Comparison of ENCODE assay signal across 9 cellular contexts in the genomic region with DNA sequence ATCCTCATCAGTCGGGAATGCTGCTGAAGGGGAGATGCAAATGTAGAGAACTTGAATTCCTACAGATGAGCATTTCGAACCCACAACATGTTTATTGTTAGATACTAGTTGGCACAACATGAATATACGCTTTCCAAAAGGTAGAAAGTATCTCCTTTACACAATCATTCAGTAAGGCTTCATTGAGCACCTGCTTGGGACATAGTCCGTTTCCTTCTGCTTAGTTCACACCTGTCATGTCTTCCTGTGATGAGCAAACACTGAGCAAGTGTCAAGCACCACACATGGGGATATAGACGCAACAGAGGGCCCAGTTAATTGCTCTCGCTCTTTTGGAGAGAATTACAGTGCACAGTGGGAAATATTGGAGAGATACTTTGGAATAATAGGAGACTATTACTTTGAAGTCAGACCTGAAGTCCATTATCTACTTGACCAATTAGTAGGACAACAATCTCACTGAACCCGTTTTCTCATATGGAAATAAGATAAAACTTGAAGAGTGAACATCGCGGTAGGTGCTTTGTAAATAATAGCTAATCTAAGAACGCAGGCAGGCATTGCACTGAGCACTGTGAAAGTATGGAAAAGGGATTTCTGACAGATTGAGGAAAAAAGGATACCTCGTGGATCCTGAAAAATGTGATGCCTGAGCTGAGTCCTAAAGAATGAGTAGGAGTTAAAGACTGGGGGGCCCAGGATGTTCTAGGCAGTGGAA. TPM values are rescaled to one million over a fixed set of nuclear protein-coding genes. Genes with fewer than 3 reads are reported as not detected.
DNase-seq lines count a peak whose midpoint lies in the region; ATAC-seq and TF ChIP-seq lines count a peak whose summit lies in the region.
"Had no signal": no experiment of that assay in that cellular context is flagged by ENCODE, and none has a peak within 500 bp of the region (broad histone marks: within the 10 kb centered on the region; RNA-seq: fewer than 3 reads in every experiment).

No MANE protein-coding gene starts in this region.

- POLR2A ChIA-PET in A673 (lab: Charles Lee; ENCODE audit: low non-redundant PET) = no interaction called here

- no peak overlapping the region for H3K27ac Mint-ChIP-seq in activated T-helper 2 cell treated with anti-CD3 and anti-CD28 coated beads, Interferon-gamma antibody, Interleukin-2, Interleukin-4, amounts not matched to agents 10 μg/mL and 5 μg/mL and 100 μg/mL, durations not matched to agents 14 hours and 24 hours and 36 hours

- 69 to 72% methylated on average over 11 of the region's 11 CpGs for WGBS in thyroid gland, 2 donors

- H3K36me3 ChIP-seq in A673 (ENCODE audit: insufficient read depth, low read length, poor library complexity, severe bottlenecking) (peaks cover 1% of the 10 kb centered on the region), ascending aorta (peaks cover 5 to 7% of the 10 kb centered on the region in 2 donors), lower lobe of right lung (peaks cover 8% of the 10 kb centered on the region), thyroid gland (peaks cover 0 to 2% of the 10 kb centered on the region in 2 donors)

- H3K4me3 ChIP-seq in A673 (ENCODE audit: low read depth, low read length, poor library complexity, severe bottlenecking) (peak overlapping the region; percentile 79), HFF-Myc (replicated peaks; ENCODE audit: low read depth, low read length) (peak overlapping the region; percentile 97), ascending aorta (peak overlapping the region; percentile 83 to 93), lower lobe of right lung (peak overlapping the region; percentile 90), thyroid gland (replicated peaks in 1 of 3) (peak overlapping the region in 1 of 3 donors; percentile 75)

- H3K4me1 ChIP-seq in A673 (ENCODE audit: insufficient read depth, low read length, poor library complexity, severe bottlenecking) (peaks cover 15% of the 10 kb centered on the region), ascending aorta (peaks cover 7 to 33% of the 10 kb centered on the region in 2 donors), lower lobe of right lung (peaks cover 30% of the 10 kb centered on the region), thyroid gland (peaks cover 18 to 22% of the 10 kb centered on the region in 2 donors)

- no peaks in the 10 kb centered on the region for H3K27me3 Mint-ChIP-seq in activated T-helper 2 cell treated with anti-CD3 and anti-CD28 coated beads, Interferon-gamma antibody, Interleukin-2, Interleukin-4, amounts not matched to agents 10 μg/mL and 5 μg/mL and 100 μg/mL, durations not matched to agents 14 hours and 24 hours and 36 hours (ENCODE audit: low read depth)
- H3K27me3 Mint-ChIP-seq: activated B cell treated with CpG ODN at 0.5 μM for 24 hours had no signal

- ATAC-seq in lower lobe of right lung (no peak), GM21723 (IDR thresholded peaks at IDR 0.05; ENCODE audit: unreplicated experiment) (no peak)

- intact Hi-C loops in A673 (cut with micrococcal nuclease; ENCODE audit: unreplicated experiment) = loop anchor here (5.0 kb wide), 1 partner anchor 282 kb away; no protein-coding TSS in a partner anchor
- intact Hi-C loops in ascending aorta (cut with DNase I) = loop anchor here (5.0 to 10.0 kb wide), 2 partner anchors 217 to 420 kb away; a partner anchor contains a TSS
- intact Hi-C loops in lower lobe of right lung (cut with DNase I) = no loop called here
- intact Hi-C loops in thyroid gland (cut with DNase I) = loop anchor here (10.0 kb wide), 1 partner anchor 50 kb away; a partner anchor contains a TSS
- intact Hi-C loops in activated T-helper 2 cell treated with anti-CD3 and anti-CD28 coated beads, Interferon-gamma antibody, Interleukin-2, Interleukin-4, amounts not matched to agents 10 μg/mL and 5 μg/mL and 100 μg/mL, durations not matched to agents 14 hours and 24 hours and 36 hours (cut with micrococcal nuclease) = loop anchor here (5.0 to 10.0 kb wide), 5 partner anchors 217 to 1023 kb away; a partner anchor contains a TSS

- peaks cover 26% of the 10 kb centered on the region for H3K4me1 Mint-ChIP-seq in activated T-helper 2 cell treated with anti-CD3 and anti-CD28 coated beads, Interferon-gamma antibody, Interleukin-2, Interleukin-4, amounts not matched to agents 10 μg/mL and 5 μg/mL and 100 μg/mL, durations not matched to agents 14 hours and 24 hours and 36 hours (ENCODE audit: low read depth)

- H3K4me3 Mint-ChIP-seq in activated T-helper 2 cell treated with anti-CD3 and anti-CD28 coated beads, Interferon-gamma antibody, Interleukin-2, Interleukin-4, amounts not matched to agents 10 μg/mL and 5 μg/mL and 100 μg/mL, durations not matched to agents 14 hours and 24 hours and 36 hours (ENCODE audit: low read depth) = no peak overlapping the region
- H3K4me3 Mint-ChIP-seq: activated B cell treated with CpG ODN at 0.5 μM for 24 hours had no signal

- H3K9me3 ChIP-seq in A673 (ENCODE audit: low read depth, low read length, poor library complexity, severe bottlenecking) = no peaks in the 10 kb centered on the region
- H3K9me3 ChIP-seq in ascending aorta = no peaks in the 10 kb centered on the region
- no peaks in the 10 kb centered on the region for H3K9me3 ChIP-seq in lower lobe of right lung
- no peaks in the 10 kb centered on the region for H3K9me3 ChIP-seq in thyroid gland

- H3K27ac ChIP-seq in A673 (ENCODE audit: low read depth, low read length, poor library complexity, severe bottlenecking) (no peak overlapping the region), ascending aorta (no peak overlapping the region), lower lobe of right lung (peak overlapping the region; percentile 87), thyroid gland (no peak overlapping the region)

- H3K27me3 ChIP-seq in A673 (replicated peaks; ENCODE audit: insufficient read depth, low read depth, low read length, poor library complexity) = no peaks in the 10 kb centered on the region
- H3K27me3 ChIP-seq in ascending aorta = no peaks in the 10 kb centered on the region
- no peaks in the 10 kb centered on the region for H3K27me3 ChIP-seq in lower lobe of right lung (ENCODE audit: low read depth)
- no peaks in the 10 kb centered on the region for H3K27me3 ChIP-seq in thyroid gland

- no peaks in the 10 kb centered on the region for H3K9me3 Mint-ChIP-seq in activated T-helper 2 cell treated with anti-CD3 and anti-CD28 coated beads, Interferon-gamma antibody, Interleukin-2, Interleukin-4, amounts not matched to agents 10 μg/mL and 5 μg/mL and 100 μg/mL, durations not matched to agents 14 hours and 24 hours and 36 hours
- H3K9me3 Mint-ChIP-seq: activated B cell treated with CpG ODN at 0.5 μM for 24 hours had no signal

- TF ChIP-seq POLR2A in thyroid gland (IDR thresholded peaks at IDR 0.05) = no peak

- TF ChIP-seq CTCF in A673 (conservative IDR thresholded peaks at IDR 0.05; ENCODE audit: low read depth, low read length) = no peak
- no peak for TF ChIP-seq CTCF in HFF-Myc (IDR thresholded peaks at IDR 0.05; ENCODE audit: low read depth, low read length, missing control alignments)
- TF ChIP-seq CTCF in ascending aorta (IDR thresholded peaks at IDR 0.05) = no peak
- TF ChIP-seq CTCF in lower lobe of right lung (IDR thresholded peaks at IDR 0.05) = no peak
- TF ChIP-seq CTCF in thyroid gland (IDR thresholded peaks at IDR 0.05) = no peak

- DNase-seq in A673 (ENCODE audit: low spot score) (no peak), HFF-Myc (ENCODE audit: extremely low read depth, low read depth) (no peak), ascending aorta (ENCODE audit: low spot score in 2 of 2) (no peak), lower lobe of right lung (no peak), thyroid gland (no peak)
- DNase-seq in activated T-helper 2 cell treated with anti-CD3 and anti-CD28 coated beads, Interferon-gamma antibody, Interleukin-2, Interleukin-4, amounts not matched to agents 10 μg/mL and 5 μg/mL and 100 μg/mL, durations not matched to agents 14 hours and 24 hours and 36 hours (ENCODE audit: low spot score) = no peak
- no peak for DNase-seq in activated naive CD4-positive, alpha-beta T cell treated with anti-CD3 and anti-CD28 coated beads, Interleukin-2, amount 50 U/mL, for 16 hours
- DNase-seq: activated B cell treated with CpG ODN at 0.5 μM for 24 hours had no signal

- H3K36me3 Mint-ChIP-seq in activated T-helper 2 cell treated with anti-CD3 and anti-CD28 coated beads, Interferon-gamma antibody, Interleukin-2, Interleukin-4, amounts not matched to agents 10 μg/mL and 5 μg/mL and 100 μg/mL, durations not matched to agents 14 hours and 24 hours and 36 hours (ENCODE audit: low read depth) = peaks cover 32% of the 10 kb centered on the region

- BruUV-seq in A673 (replicated peaks; lab: Mats Ljungman, UMichigan) = no TSS peak

- CTCF ChIA-PET in A673 (lab: Charles Lee) = no interaction called here

RNA-seq across cellular contexts. Expression of a gene that starts 1.2 kb away (rescaled TPM):
- total RNA-seq in A673 (2021) = 86.8 and 87.2 TPM in 2 replicates
- 5.3 TPM for total RNA-seq in ascending aorta
- 26.2 TPM for total RNA-seq in lower lobe of right lung
- 10 to 100 TPM; 21.7 to 33.6 (median 29.1) TPM for total RNA-seq in thyroid gland
- 69.5 and 73.2 TPM in 2 replicates for total RNA-seq in activated T-helper 2 cell treated with anti-CD3 and anti-CD28 coated beads, Interferon-gamma antibody, Interleukin-2, Interleukin-4, amounts not matched to agents 10 μg/mL and 5 μg/mL and 100 μg/mL, durations not matched to agents 14 hours and 24 hours and 36 hours

RNA-seq across cellular contexts. Expression of a gene that starts 1.3 kb away (rescaled TPM):
- total RNA-seq in A673 (2021) (115 and 138 TPM in 2 replicates), ascending aorta (25.4 TPM), lower lobe of right lung (61.6 TPM), thyroid gland (10 to 100 TPM; 39.4 to 73.4 (median 45.8) TPM)
- 118 and 128 TPM in 2 replicates for total RNA-seq in activated T-helper 2 cell treated with anti-CD3 and anti-CD28 coated beads, Interferon-gamma antibody, Interleukin-2, Interleukin-4, amounts not matched to agents 10 μg/mL and 5 μg/mL and 100 μg/mL, durations not matched to agents 14 hours and 24 hours and 36 hours

RNA-seq across cellular contexts. Expression of a gene that starts 49.7 kb away (rescaled TPM):
- total RNA-seq in A673 (2021) (54.9 and 55.3 TPM in 2 replicates), ascending aorta (86.0 TPM), lower lobe of right lung (42.6 TPM), thyroid gland (10 to 100 TPM; 50.3 to 83.7 (median 62.5) TPM)
- 82.0 and 82.4 TPM in 2 replicates for total RNA-seq in activated T-helper 2 cell treated with anti-CD3 and anti-CD28 coated beads, Interferon-gamma antibody, Interleukin-2, Interleukin-4, amounts not matched to agents 10 μg/mL and 5 μg/mL and 100 μg/mL, durations not matched to agents 14 hours and 24 hours and 36 hours
